ENCODE assay signal across 1 cellular context in the genomic region with DNA sequence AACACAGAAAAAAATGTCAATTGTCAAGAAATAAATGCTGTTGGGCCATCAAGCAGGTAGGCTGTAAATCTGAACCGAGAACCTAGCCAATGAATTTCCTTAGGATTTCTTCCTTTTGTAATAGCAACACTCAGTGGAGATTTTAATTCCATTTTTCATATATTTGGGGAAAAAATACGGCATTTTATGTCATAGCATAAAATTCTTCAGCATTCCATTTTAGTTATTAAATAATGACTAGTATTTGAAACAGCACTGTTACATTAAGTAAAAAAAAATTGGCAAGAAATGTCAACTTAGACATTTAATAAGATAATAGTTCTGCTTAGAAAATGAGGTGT.
TF ChIP-seq lines count a peak whose summit lies in the region.

No MANE protein-coding gene starts in this region.

TF ChIP-seq in WTC11, 78 proteins besides CTCF, POLR2A, EP300 and RAD21 (continued from another document):
- TF ChIP-seq, protein P1, sequence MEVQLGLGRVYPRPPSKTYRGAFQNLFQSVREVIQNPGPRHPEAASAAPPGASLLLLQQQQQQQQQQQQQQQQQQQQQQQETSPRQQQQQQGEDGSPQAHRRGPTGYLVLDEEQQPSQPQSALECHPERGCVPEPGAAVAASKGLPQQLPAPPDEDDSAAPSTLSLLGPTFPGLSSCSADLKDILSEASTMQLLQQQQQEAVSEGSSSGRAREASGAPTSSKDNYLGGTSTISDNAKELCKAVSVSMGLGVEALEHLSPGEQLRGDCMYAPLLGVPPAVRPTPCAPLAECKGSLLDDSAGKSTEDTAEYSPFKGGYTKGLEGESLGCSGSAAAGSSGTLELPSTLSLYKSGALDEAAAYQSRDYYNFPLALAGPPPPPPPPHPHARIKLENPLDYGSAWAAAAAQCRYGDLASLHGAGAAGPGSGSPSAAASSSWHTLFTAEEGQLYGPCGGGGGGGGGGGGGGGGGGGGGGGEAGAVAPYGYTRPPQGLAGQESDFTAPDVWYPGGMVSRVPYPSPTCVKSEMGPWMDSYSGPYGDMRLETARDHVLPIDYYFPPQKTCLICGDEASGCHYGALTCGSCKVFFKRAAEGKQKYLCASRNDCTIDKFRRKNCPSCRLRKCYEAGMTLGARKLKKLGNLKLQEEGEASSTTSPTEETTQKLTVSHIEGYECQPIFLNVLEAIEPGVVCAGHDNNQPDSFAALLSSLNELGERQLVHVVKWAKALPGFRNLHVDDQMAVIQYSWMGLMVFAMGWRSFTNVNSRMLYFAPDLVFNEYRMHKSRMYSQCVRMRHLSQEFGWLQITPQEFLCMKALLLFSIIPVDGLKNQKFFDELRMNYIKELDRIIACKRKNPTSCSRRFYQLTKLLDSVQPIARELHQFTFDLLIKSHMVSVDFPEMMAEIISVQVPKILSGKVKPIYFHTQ (CRISPR knock-in tag; IDR thresholded peaks at IDR 0.05), result no peak
- TF ChIP-seq, protein P2, sequence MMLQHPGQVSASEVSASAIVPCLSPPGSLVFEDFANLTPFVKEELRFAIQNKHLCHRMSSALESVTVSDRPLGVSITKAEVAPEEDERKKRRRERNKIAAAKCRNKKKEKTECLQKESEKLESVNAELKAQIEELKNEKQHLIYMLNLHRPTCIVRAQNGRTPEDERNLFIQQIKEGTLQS (CRISPR knock-in tag; conservative IDR thresholded peaks at IDR 0.05), result no peak
- TF ChIP-seq ZNF317 (CRISPR knock-in tag; IDR thresholded peaks at IDR 0.05; ENCODE audit: borderline replicate concordance, low read depth), result no peak
TF ChIP-seq in WTC11: peak in this region for 0.
